Comparison of ENCODE assay signal across 8 cellular contexts in genomic region chr6:154509421-154510143, GRCh38. TPM values are rescaled to one million over a fixed set of nuclear protein-coding genes. Genes with fewer than 3 reads are reported as not detected.
DNase-seq lines count a peak whose midpoint lies in the region; ATAC-seq lines count a peak whose summit lies in the region.

No MANE protein-coding gene starts in this region.

- H3K9me3 ChIP-seq in endocrine pancreas (ENCODE audit: control insufficient read depth, low read length), result no peaks in the 10 kb centered on the region
- H3K9me3 ChIP-seq in mucosa of rectum (ENCODE audit: control insufficient read depth in 2 of 2, low read length in 2 of 2), result no peaks in the 10 kb centered on the region

- H3K36me3 Mint-ChIP-seq in activated CD4-positive, alpha-beta T cell treated with anti-CD3 and anti-CD28 coated beads, Interleukin-2, amount 10 ng/mL, durations not matched to agents 7 days and 5 days (ENCODE audit: low read depth), result no peaks in the 10 kb centered on the region

- H3K4me1 Mint-ChIP-seq in activated CD4-positive, alpha-beta T cell treated with anti-CD3 and anti-CD28 coated beads, Interleukin-2, amount 10 ng/mL, durations not matched to agents 7 days and 5 days, result peaks cover 10% of the 10 kb centered on the region

- H3K27me3 ChIP-seq in endocrine pancreas (ENCODE audit: control insufficient read depth, insufficient read depth, low read length) (no peaks in the 10 kb centered on the region), mucosa of rectum (ENCODE audit: control insufficient read depth in 2 of 2, insufficient read depth in 2 of 2, low read length in 2 of 2) (no peaks in the 10 kb centered on the region)

- no peak overlapping the region for H3K27ac Mint-ChIP-seq in activated CD4-positive, alpha-beta T cell treated with anti-CD3 and anti-CD28 coated beads, Interleukin-2, amount 10 ng/mL, durations not matched to agents 7 days and 5 days

- peak overlapping the region; percentile 94 for H3K4me3 ChIP-seq in endocrine pancreas (ENCODE audit: control insufficient read depth, insufficient read depth, low read length)
- H3K4me3 ChIP-seq in mucosa of rectum (ENCODE audit: low read length in 2 of 2), result peak overlapping the region; percentile 77 to 83

- H3K9me3 Mint-ChIP-seq in activated CD4-positive, alpha-beta T cell treated with anti-CD3 and anti-CD28 coated beads, Interleukin-2, amount 10 ng/mL, durations not matched to agents 7 days and 5 days, result no peaks in the 10 kb centered on the region

- POLR2A ChIA-PET in activated CD4-positive, alpha-beta T cell treated with anti-CD3 and anti-CD28 coated beads, Interleukin-2, amount 10 ng/mL, durations not matched to agents 7 days and 5 days (lab: Charles Lee), result no interaction called here

- no peak for DNase-seq in activated CD4-positive, alpha-beta T cell treated with anti-CD3 and anti-CD28 coated beads, Interleukin-2, amount 10 ng/mL, durations not matched to agents 7 days and 5 days
- DNase-seq in activated CD4-positive, alpha-beta T cell treated with anti-CD3 and anti-CD28 coated beads, Interleukin-2, amount 50 U/mL, for 4 hours, result no peak
- DNase-seq in RPMI7951 (ENCODE audit: low read depth) (peak; percentile 48), activated gamma-delta T cell treated with Interleukin-2 at 50 U/mL for 16 hours (no peak), NCI-H187 treated with DMSO at 0.1 percent for 48 hours (lab: John Stamatoyannopoulos, UW) (no peak)

- CTCF ChIA-PET in activated CD4-positive, alpha-beta T cell treated with anti-CD3 and anti-CD28 coated beads, Interleukin-2, amount 10 ng/mL, durations not matched to agents 7 days and 5 days (lab: Charles Lee), result no interaction called here

- peaks cover 22% of the 10 kb centered on the region for H3K4me1 ChIP-seq in endocrine pancreas (ENCODE audit: control insufficient read depth, insufficient read depth, low read length)
- H3K4me1 ChIP-seq in mucosa of rectum (ENCODE audit: control insufficient read depth in 2 of 2, insufficient read depth in 2 of 2, low read length in 2 of 2), result peaks cover 11 to 30% of the 10 kb centered on the region in 2 donors

- H3K4me3 Mint-ChIP-seq in activated CD4-positive, alpha-beta T cell treated with anti-CD3 and anti-CD28 coated beads, Interleukin-2, amount 10 ng/mL, durations not matched to agents 7 days and 5 days, result peak overlapping the region; percentile 47

- no peaks in the 10 kb centered on the region for H3K36me3 ChIP-seq in endocrine pancreas (ENCODE audit: control insufficient read depth, insufficient read depth, low read length)
- H3K36me3 ChIP-seq in mucosa of rectum (ENCODE audit: control insufficient read depth in 2 of 2, insufficient read depth in 2 of 2, low read length in 2 of 2), result no peaks in the 10 kb centered on the region

- H3K27ac ChIP-seq in mucosa of rectum (ENCODE audit: low read depth in 2 of 2, low read length in 2 of 2), result peak overlapping the region; percentile 92

- H3K9ac ChIP-seq in endocrine pancreas (ENCODE audit: control insufficient read depth, insufficient read depth, low read length) (peak overlapping the region; percentile 96), mucosa of rectum (ENCODE audit: low read depth in 1 of 2, low read length in 2 of 2) (peak overlapping the region; percentile 88 to 93)

- ATAC-seq in HG02885 (IDR thresholded peaks at IDR 0.05; ENCODE audit: poor library complexity, unreplicated experiment), result peak; percentile 26

- H3K27me3 Mint-ChIP-seq in activated CD4-positive, alpha-beta T cell treated with anti-CD3 and anti-CD28 coated beads, Interleukin-2, amount 10 ng/mL, durations not matched to agents 7 days and 5 days, result peaks cover 53% of the 10 kb centered on the region

RNA-seq across cellular contexts. Expression of gene CNKSR3, which starts 0.9 kb away (rescaled TPM):
- total RNA-seq in activated CD4-positive, alpha-beta T cell treated with anti-CD3 and anti-CD28 coated beads, Interleukin-2, amount 10 ng/mL, durations not matched to agents 7 days and 5 days, result not detected
- total RNA-seq in RPMI7951 (2014; rRNA removed; shearing (Covaris generic)), result 4.3 and 5.3 TPM in 2 replicates
